8 cellular contexts compared by ENCODE assay signal in genomic region chr12:6570264-6570887, GRCh38. TPM values are rescaled to one million over a fixed set of nuclear protein-coding genes. Genes with fewer than 3 reads are reported as not detected.
A peak's percentile ranks its signal among the peaks of the same experiment; 100 is the strongest.
DNase-seq lines count a peak whose midpoint lies in the region; ATAC-seq and TF ChIP-seq lines count a peak whose summit lies in the region.

No MANE protein-coding gene starts in this region.

- H3K36me3 ChIP-seq in testis (ENCODE audit: low read depth, missing control alignments), result no peaks in the 10 kb centered on the region

- TF ChIP-seq POLR2A in testis (IDR thresholded peaks at IDR 0.05), result no peak

- no peaks in the 10 kb centered on the region for H3K27me3 Mint-ChIP-seq in activated naive CD4-positive, alpha-beta T cell treated with anti-CD3 and anti-CD28 coated beads, Interleukin-2, amount 10 ng/mL, durations not matched to agents 7 days and 5 days

- H3K27ac ChIP-seq in testis, result no peak overlapping the region

- H3K9me3 ChIP-seq in testis, result no peaks in the 10 kb centered on the region

- ATAC-seq in GM19023 (IDR thresholded peaks at IDR 0.05; ENCODE audit: unreplicated experiment) (no peak), HG02571 (IDR thresholded peaks at IDR 0.05; ENCODE audit: unreplicated experiment) (no peak)

- H3K4me3 Mint-ChIP-seq in activated naive CD4-positive, alpha-beta T cell treated with anti-CD3 and anti-CD28 coated beads, Interleukin-2, amount 10 ng/mL, durations not matched to agents 7 days and 5 days, result peak overlapping the region; percentile 8

- no peaks in the 10 kb centered on the region for H3K9me3 Mint-ChIP-seq in activated naive CD4-positive, alpha-beta T cell treated with anti-CD3 and anti-CD28 coated beads, Interleukin-2, amount 10 ng/mL, durations not matched to agents 7 days and 5 days

- peak; percentile 50 for DNase-seq in AG20443 (ENCODE audit: low spot score)
- peak; percentile 70 for DNase-seq in NCI-H69 (lab: John Stamatoyannopoulos, UW)
- peak; percentile 68 for DNase-seq in activated naive CD4-positive, alpha-beta T cell treated with anti-CD3 and anti-CD28 coated beads, Interleukin-2, amount 10 ng/mL, durations not matched to agents 7 days and 5 days
- peak; percentile 89 for DNase-seq in islet precursor cell
- DNase-seq in testis, result peak; percentile 57

- WGBS in testis, 2 donors, result 55 to 66% methylated on average over 7 of the region's 7 CpGs

- intact Hi-C loops in testis (cut with DNase I; ENCODE audit: low total_unique reads), result no loop called here

- no peak overlapping the region for H3K4me3 ChIP-seq in testis

- TF ChIP-seq CTCF in GM12873 (IDR thresholded peaks at IDR 0.05; ENCODE audit: insufficient read depth, low read depth, low read length, missing control alignments) (peak; percentile 81), testis (IDR thresholded peaks at IDR 0.05) (peak in 1 of 3 experiments; percentile 21)

- peaks cover 66% of the 10 kb centered on the region for H3K36me3 Mint-ChIP-seq in activated naive CD4-positive, alpha-beta T cell treated with anti-CD3 and anti-CD28 coated beads, Interleukin-2, amount 10 ng/mL, durations not matched to agents 7 days and 5 days

- H3K4me1 ChIP-seq in testis, result peaks cover 8% of the 10 kb centered on the region

- peak overlapping the region; percentile 68 for H3K27ac Mint-ChIP-seq in activated naive CD4-positive, alpha-beta T cell treated with anti-CD3 and anti-CD28 coated beads, Interleukin-2, amount 10 ng/mL, durations not matched to agents 7 days and 5 days

- no peaks in the 10 kb centered on the region for H3K27me3 ChIP-seq in testis

- CTCF ChIA-PET in activated naive CD4-positive, alpha-beta T cell treated with anti-CD3 and anti-CD28 coated beads, Interleukin-2, amount 10 ng/mL, durations not matched to agents 7 days and 5 days (lab: Charles Lee), result interaction anchor here (0.6 to 2.2 kb wide), 22 partner anchors 11 to 268 kb away, joined by 3 to 7 read pairs (median 3); no protein-coding TSS in a partner anchor

- H3K4me1 Mint-ChIP-seq in activated naive CD4-positive, alpha-beta T cell treated with anti-CD3 and anti-CD28 coated beads, Interleukin-2, amount 10 ng/mL, durations not matched to agents 7 days and 5 days, result peaks cover 41% of the 10 kb centered on the region

RNA-seq across cellular contexts. Expression of gene NOP2, which starts 2.3 kb away (rescaled TPM):
- total RNA-seq in testis, result 10 to 100 TPM; 51.8 to 60.3 TPM
- polyA plus RNA-seq in testis (ENCODE audit: insufficient read depth, low read depth, low replicate concordance), result 38.6 TPM

RNA-seq across cellular contexts. Expression of gene IFFO1, which starts 14.5 kb away (rescaled TPM):
- 10 to 100 TPM; 40.6 to 43.4 TPM for total RNA-seq in testis
- polyA plus RNA-seq in testis (ENCODE audit: insufficient read depth, low read depth, low replicate concordance), result 28.6 TPM

RNA-seq across cellular contexts. Expression of gene GAPDH, which starts 36.1 kb away (rescaled TPM):
- 1,000 to 10,000 TPM; 1,591 to 1,928 TPM for total RNA-seq in testis
- polyA plus RNA-seq in testis (ENCODE audit: insufficient read depth, low read depth, low replicate concordance), result 1,857 TPM

RNA-seq across cellular contexts. Expression of gene CHD4, which starts 36.8 kb away (rescaled TPM):
- total RNA-seq in testis, result 100 to 1,000 TPM; 314 to 328 TPM
- polyA plus RNA-seq in testis (ENCODE audit: insufficient read depth, low read depth, low replicate concordance), result 160 TPM
